Comparison of ENCODE assay signal across 2 cellular contexts in genomic region chr10:80264081-80265056, GRCh38.
TF ChIP-seq lines count a peak whose summit lies in the region.

No MANE protein-coding gene starts in this region.

TF ChIP-seq in GM23338, 12 proteins besides CTCF, POLR2A, EP300 and RAD21:
- TF ChIP-seq, protein P1, sequence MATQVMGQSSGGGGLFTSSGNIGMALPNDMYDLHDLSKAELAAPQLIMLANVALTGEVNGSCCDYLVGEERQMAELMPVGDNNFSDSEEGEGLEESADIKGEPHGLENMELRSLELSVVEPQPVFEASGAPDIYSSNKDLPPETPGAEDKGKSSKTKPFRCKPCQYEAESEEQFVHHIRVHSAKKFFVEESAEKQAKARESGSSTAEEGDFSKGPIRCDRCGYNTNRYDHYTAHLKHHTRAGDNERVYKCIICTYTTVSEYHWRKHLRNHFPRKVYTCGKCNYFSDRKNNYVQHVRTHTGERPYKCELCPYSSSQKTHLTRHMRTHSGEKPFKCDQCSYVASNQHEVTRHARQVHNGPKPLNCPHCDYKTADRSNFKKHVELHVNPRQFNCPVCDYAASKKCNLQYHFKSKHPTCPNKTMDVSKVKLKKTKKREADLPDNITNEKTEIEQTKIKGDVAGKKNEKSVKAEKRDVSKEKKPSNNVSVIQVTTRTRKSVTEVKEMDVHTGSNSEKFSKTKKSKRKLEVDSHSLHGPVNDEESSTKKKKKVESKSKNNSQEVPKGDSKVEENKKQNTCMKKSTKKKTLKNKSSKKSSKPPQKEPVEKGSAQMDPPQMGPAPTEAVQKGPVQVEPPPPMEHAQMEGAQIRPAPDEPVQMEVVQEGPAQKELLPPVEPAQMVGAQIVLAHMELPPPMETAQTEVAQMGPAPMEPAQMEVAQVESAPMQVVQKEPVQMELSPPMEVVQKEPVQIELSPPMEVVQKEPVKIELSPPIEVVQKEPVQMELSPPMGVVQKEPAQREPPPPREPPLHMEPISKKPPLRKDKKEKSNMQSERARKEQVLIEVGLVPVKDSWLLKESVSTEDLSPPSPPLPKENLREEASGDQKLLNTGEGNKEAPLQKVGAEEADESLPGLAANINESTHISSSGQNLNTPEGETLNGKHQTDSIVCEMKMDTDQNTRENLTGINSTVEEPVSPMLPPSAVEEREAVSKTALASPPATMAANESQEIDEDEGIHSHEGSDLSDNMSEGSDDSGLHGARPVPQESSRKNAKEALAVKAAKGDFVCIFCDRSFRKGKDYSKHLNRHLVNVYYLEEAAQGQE (IDR thresholded peaks at IDR 0.05; ENCODE audit: unreplicated experiment): no peak
- no peak for TF ChIP-seq ZNF331 (CRISPR knock-in tag; IDR thresholded peaks at IDR 0.05; ENCODE audit: low read depth)
- no peak for TF ChIP-seq JUNB (IDR thresholded peaks at IDR 0.05; ENCODE audit: unreplicated experiment)
- no peak for TF ChIP-seq NANOG (IDR thresholded peaks at IDR 0.05; ENCODE audit: borderline replicate concordance)
- no peak for TF ChIP-seq ETS1 (IDR thresholded peaks at IDR 0.05)
- no peak for TF ChIP-seq ZNF114 (CRISPR knock-in tag; IDR thresholded peaks at IDR 0.05)
- TF ChIP-seq EZH2 (IDR thresholded peaks at IDR 0.05; ENCODE audit: low read depth, unreplicated experiment): no peak

TF ChIP-seq in H1, 55 proteins besides CTCF, POLR2A, EP300 and RAD21:
- TF ChIP-seq KDM1A (IDR thresholded peaks at IDR 0.05; ENCODE audit: borderline replicate concordance, low read length): no peak
- TF ChIP-seq RXRA (IDR thresholded peaks at IDR 0.05; ENCODE audit: insufficient read depth, low read depth, low read length): no peak
- no peak for TF ChIP-seq GABPA (IDR thresholded peaks at IDR 0.05; ENCODE audit: borderline replicate concordance, insufficient read depth, low read length)
- TF ChIP-seq HDAC2 (IDR thresholded peaks at IDR 0.05; ENCODE audit: borderline replicate concordance in 1 of 2, low read depth in 2 of 2, low read length in 2 of 2): no peak
- no peak for TF ChIP-seq BACH1 (IDR thresholded peaks at IDR 0.05; ENCODE audit: low read length)
- TF ChIP-seq, protein P2, sequence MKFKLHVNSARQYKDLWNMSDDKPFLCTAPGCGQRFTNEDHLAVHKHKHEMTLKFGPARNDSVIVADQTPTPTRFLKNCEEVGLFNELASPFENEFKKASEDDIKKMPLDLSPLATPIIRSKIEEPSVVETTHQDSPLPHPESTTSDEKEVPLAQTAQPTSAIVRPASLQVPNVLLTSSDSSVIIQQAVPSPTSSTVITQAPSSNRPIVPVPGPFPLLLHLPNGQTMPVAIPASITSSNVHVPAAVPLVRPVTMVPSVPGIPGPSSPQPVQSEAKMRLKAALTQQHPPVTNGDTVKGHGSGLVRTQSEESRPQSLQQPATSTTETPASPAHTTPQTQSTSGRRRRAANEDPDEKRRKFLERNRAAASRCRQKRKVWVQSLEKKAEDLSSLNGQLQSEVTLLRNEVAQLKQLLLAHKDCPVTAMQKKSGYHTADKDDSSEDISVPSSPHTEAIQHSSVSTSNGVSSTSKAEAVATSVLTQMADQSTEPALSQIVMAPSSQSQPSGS (IDR thresholded peaks at IDR 0.05; ENCODE audit: low read length): no peak
- TF ChIP-seq FOSL1 (IDR thresholded peaks at IDR 0.05; ENCODE audit: insufficient read depth, low read depth, low read length): no peak
- no peak for TF ChIP-seq SUZ12 (IDR thresholded peaks at IDR 0.05; ENCODE audit: low read length)
- TF ChIP-seq RFX5 (IDR thresholded peaks at IDR 0.05; ENCODE audit: borderline replicate concordance, low read depth, low read length): no peak
- no peak for TF ChIP-seq ZNF274 (IDR thresholded peaks at IDR 0.05; ENCODE audit: borderline replicate concordance, extremely low read depth, low read length)
- TF ChIP-seq TCF12 (IDR thresholded peaks at IDR 0.05; ENCODE audit: low read depth, low read length): no peak
TF ChIP-seq in H1: peak in this region for 0.
